18 cellular contexts compared by ENCODE assay signal in the genomic region with DNA sequence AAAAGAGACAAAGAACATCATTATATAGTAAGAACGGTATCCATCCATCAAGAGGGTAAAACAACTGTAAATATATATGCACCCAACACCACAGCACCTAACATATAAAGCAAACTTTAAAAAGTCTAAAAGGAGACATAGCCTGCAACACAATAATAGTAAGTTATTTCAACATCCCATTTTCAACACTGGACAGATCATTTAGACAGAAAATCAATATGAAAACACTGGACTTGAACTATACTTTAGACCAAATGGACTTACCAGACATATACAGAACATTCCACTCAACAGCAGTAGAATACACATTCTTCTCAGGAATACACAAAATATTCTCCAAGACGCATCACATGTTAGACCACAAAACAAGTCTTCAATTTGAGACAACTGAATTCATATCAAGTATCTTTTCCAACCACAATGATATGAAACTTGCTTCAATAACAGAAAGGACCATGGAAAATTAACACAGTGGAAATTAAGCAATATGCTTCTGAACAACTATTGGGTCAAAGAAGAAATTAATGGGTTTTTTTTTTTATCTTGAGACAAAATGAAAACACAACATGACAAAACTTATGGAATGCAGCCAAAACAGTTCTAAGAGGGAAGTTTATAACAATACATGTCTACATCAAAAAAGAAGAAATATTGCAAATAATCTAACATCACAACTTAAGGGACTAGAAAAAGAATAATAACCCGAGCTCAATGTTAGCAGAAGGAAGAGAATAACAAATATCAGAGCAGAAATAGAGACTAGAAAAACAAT. TPM values are rescaled to one million over a fixed set of nuclear protein-coding genes. Genes with fewer than 3 reads are reported as not detected.
DNase-seq lines count a peak whose midpoint lies in the region; ATAC-seq and TF ChIP-seq lines count a peak whose summit lies in the region.
"Had no signal": no experiment of that assay in that cellular context is flagged by ENCODE, and none has a peak within 500 bp of the region (broad histone marks: within the 10 kb centered on the region; RNA-seq: fewer than 3 reads in every experiment).

No MANE protein-coding gene starts in this region.

- no peak for ATAC-seq in activated T-helper 17 cell treated with anti-CD3 and anti-CD28 coated beads, Interleukin-2, amount 50 U/mL, for 72 hours (replicated peaks)

- no peak for TF ChIP-seq CTCF in fibroblast of mammary gland (conservative IDR thresholded peaks at IDR 0.05; ENCODE audit: control insufficient read depth, insufficient read depth, low read depth, low read length)

- H3K27ac Mint-ChIP-seq in activated T-helper 17 cell treated with anti-CD3 and anti-CD28 coated beads, Interleukin-2, amount 50 U/mL, for 72 hours, result peak overlapping the region; percentile 28
- H3K27ac Mint-ChIP-seq: brain, endodermal cell had no signal

- H3K36me3 Mint-ChIP-seq in activated T-helper 17 cell treated with anti-CD3 and anti-CD28 coated beads, Interleukin-2, amount 50 U/mL, for 72 hours (ENCODE audit: low read depth), result peaks cover 7% of the 10 kb centered on the region

- H3K27me3 Mint-ChIP-seq in activated T-helper 17 cell treated with anti-CD3 and anti-CD28 coated beads, Interleukin-2, amount 50 U/mL, for 72 hours, result no peaks in the 10 kb centered on the region
- H3K27me3 Mint-ChIP-seq: brain had no signal

- H3K9me3 Mint-ChIP-seq in activated T-helper 17 cell treated with anti-CD3 and anti-CD28 coated beads, Interleukin-2, amount 50 U/mL, for 72 hours, result peaks cover 12% of the 10 kb centered on the region

- H3K4me3 Mint-ChIP-seq in activated T-helper 17 cell treated with anti-CD3 and anti-CD28 coated beads, Interleukin-2, amount 50 U/mL, for 72 hours, result no peak overlapping the region
- H3K4me3 Mint-ChIP-seq: brain, endodermal cell had no signal

- peak; percentile 3 for DNase-seq in MV-4-11 (lab: John Stamatoyannopoulos, UW)
- DNase-seq in fibroblast of mammary gland (ENCODE audit: low read depth), result peak; percentile 55
- DNase-seq in renal cortical epithelial cell (ENCODE audit: low read depth), result peak; percentile 8
- no peak for DNase-seq in NCI-H2227 (lab: John Stamatoyannopoulos, UW; ENCODE audit: unreplicated experiment)
- DNase-seq in NCI-H1105 treated with DMSO at 0.1 percent for 48 hours (lab: John Stamatoyannopoulos, UW), result no peak
- DNase-seq in stimulated activated CD4-positive, alpha-beta T cell treated with anti-CD3 and anti-CD28 coated beads, Interleukin-2, amount 100 ng/mL, for 48 hours, result no peak
- DNase-seq: activated CD4-positive, alpha-beta T cell treated with anti-CD3 and anti-CD28 coated beads, Interleukin-2, amount 50 U/mL, for 48 hours; C1 segment of cervical spinal cord; endodermal cell; glutamatergic neuron; islet precursor cell; midbrain; NCI-H1417; NCI-H2227 treated with DMSO at 0.1 percent for 48 hours; occipital lobe; SHP77 had no signal

- H3K4me1 Mint-ChIP-seq in activated T-helper 17 cell treated with anti-CD3 and anti-CD28 coated beads, Interleukin-2, amount 50 U/mL, for 72 hours, result peaks cover 27% of the 10 kb centered on the region
- H3K4me1 Mint-ChIP-seq: brain had no signal

- H3K4me3 ChIP-seq in fibroblast of mammary gland (ENCODE audit: control insufficient read depth, low read depth, low read length), result no peak overlapping the region

RNA-seq across cellular contexts. Expression of a gene that starts 23.9 kb away (rescaled TPM):
- total RNA-seq in activated T-helper 17 cell treated with anti-CD3 and anti-CD28 coated beads, Interleukin-2, amount 50 U/mL, for 72 hours, result 10 to 100 TPM; 11.3 to 27.3 TPM
- total RNA-seq in renal cortical epithelial cell, result 18.9 and 24.0 TPM in 2 replicates

Comparison
In these comparisons a context has a peak if more than half of its experiments do, and no peak if none do; other contexts are left out.
1. DNase-seq: peak in MV-4-11 (single experiment), fibroblast of mammary gland (single experiment) and renal cortical epithelial cell (single experiment); none in NCI-H2227 (single experiment), NCI-H1105 treated with DMSO at 0.1 percent for 48 hours (single experiment) and stimulated activated CD4-positive, alpha-beta T cell treated with anti-CD3 and anti-CD28 coated beads, Interleukin-2, amount 100 ng/mL, for 48 hours (0 of 2).